ENCODE assay signal across 9 cellular contexts in genomic region chrX:85243155-85243554, GRCh38. TPM values are rescaled to one million over a fixed set of nuclear protein-coding genes. Genes with fewer than 3 reads are reported as not detected.
A peak's percentile ranks its signal among the peaks of the same experiment; 100 is the strongest.
DNase-seq lines count a peak whose midpoint lies in the region; ATAC-seq and TF ChIP-seq lines count a peak whose summit lies in the region.
"Had no signal": no experiment of that assay in that cellular context is flagged by ENCODE, and none has a peak within 500 bp of the region (broad histone marks: within the 10 kb centered on the region; RNA-seq: fewer than 3 reads in every experiment).

No MANE protein-coding gene starts in this region.

- no TSS peak for BruUV-seq in HCT116 (replicated peaks; lab: Mats Ljungman, UMichigan)

- peak overlapping the region; percentile 83 for H3K4me3 ChIP-seq in BE2C (ENCODE audit: low read depth, low read length)
- peak overlapping the region in 1 of 2 experiments; percentile 68; a peak in 2 of 4 replicates for H3K4me3 ChIP-seq in HCT116 (replicated peaks in 1 of 2; ENCODE audit: low read depth in 1 of 2, low read length in 2 of 2)
- peak overlapping the region; percentile 29 for H3K4me3 ChIP-seq in mesendoderm (ENCODE audit: low read length)

- WGBS in mesendoderm (ENCODE audit: extremely low coverage, insufficient coverage, low lambda C conversion rate), result no CpG with 5 or more reads among the region's 2 CpGs

- intact Hi-C loops in HCT116 (cut with micrococcal nuclease) (no loop called here), left ventricle myocardium superior (cut with micrococcal nuclease) (no loop called here)

- H3K27me3 ChIP-seq in BE2C (no peaks in the 10 kb centered on the region), HCT116 (ENCODE audit: insufficient read depth, low read length) (no peaks in the 10 kb centered on the region), mesendoderm (ENCODE audit: insufficient read depth, low read length, poor library complexity) (no peaks in the 10 kb centered on the region)

- H3K9me3 ChIP-seq in BE2C (no peaks in the 10 kb centered on the region), HCT116 (ENCODE audit: control insufficient read depth in 1 of 2, insufficient read depth in 1 of 2, low read depth in 1 of 2, low read length in 2 of 2) (no peaks in the 10 kb centered on the region)

- no peak overlapping the region for H4K8ac ChIP-seq in mesendoderm (ENCODE audit: low read depth, low read length)

- H3K9ac ChIP-seq in HCT116 (ENCODE audit: low read length), result no peak overlapping the region
- H3K9ac ChIP-seq in mesendoderm (ENCODE audit: low read length), result peak overlapping the region; percentile 59

- CTCF ChIA-PET in HCT116 (lab: Charles Lee), result no interaction called here

- no peaks in the 10 kb centered on the region for H3K79me1 ChIP-seq in mesendoderm (ENCODE audit: low read length)

- H3K4me3 Mint-ChIP-seq in activated naive CD8-positive, alpha-beta T cell treated with anti-CD3 and anti-CD28 coated beads, Interleukin-2, amount 10 ng/mL, durations not matched to agents 7 days and 5 days, result peak overlapping the region; percentile 49

- TF ChIP-seq CTCF in BE2C (IDR thresholded peaks at IDR 0.05; ENCODE audit: low read depth, low read length), result no peak
- no peak for TF ChIP-seq CTCF in HCT116 (IDR thresholded peaks at IDR 0.05 in 2 of 3, conservative IDR thresholded peaks at IDR 0.05 in 1 of 3; ENCODE audit: borderline replicate concordance in 1 of 3, insufficient read depth in 1 of 3, low read depth in 2 of 3, low read length in 2 of 3)

- TF ChIP-seq POLR2A in HCT116 (IDR thresholded peaks at IDR 0.05; ENCODE audit: borderline replicate concordance, extremely low read depth, insufficient read depth, insufficient read length), result no peak

- H3K36me3 ChIP-seq in BE2C (no peaks in the 10 kb centered on the region), HCT116 (ENCODE audit: control insufficient read depth in 1 of 2, insufficient read depth in 2 of 2, low read length in 2 of 2) (no peaks in the 10 kb centered on the region), mesendoderm (ENCODE audit: control insufficient read depth, insufficient read depth, low read length) (no peaks in the 10 kb centered on the region)

- no peaks in the 10 kb centered on the region for H3K4me1 ChIP-seq in BE2C
- H3K4me1 ChIP-seq in HCT116 (ENCODE audit: control insufficient read depth in 1 of 2, insufficient read depth in 2 of 2, low read length in 2 of 2), result no peaks in the 10 kb centered on the region
- H3K4me1 ChIP-seq in mesendoderm (ENCODE audit: control insufficient read depth, low read depth, low read length), result no peaks in the 10 kb centered on the region

- H3K9me3 Mint-ChIP-seq in activated naive CD8-positive, alpha-beta T cell treated with anti-CD3 and anti-CD28 coated beads, Interleukin-2, amount 10 ng/mL, durations not matched to agents 7 days and 5 days, result no peaks in the 10 kb centered on the region

- no peak overlapping the region for H3K18ac ChIP-seq in mesendoderm (ENCODE audit: low read length)

- no peak overlapping the region for H2BK5ac ChIP-seq in mesendoderm (ENCODE audit: low read length)

- no peak overlapping the region for H4K5ac ChIP-seq in mesendoderm (ENCODE audit: low read length)

- H3K79me2 ChIP-seq in HCT116 (ENCODE audit: insufficient read depth, low read length) (no peaks in the 10 kb centered on the region), mesendoderm (ENCODE audit: control insufficient read depth, insufficient read depth, low read length) (peaks cover 20% of the 10 kb centered on the region)

- H3K4me2 ChIP-seq in HCT116 (ENCODE audit: low read length), result peak overlapping the region; percentile 81
- peak overlapping the region; percentile 22 for H3K4me2 ChIP-seq in mesendoderm (ENCODE audit: low read length)

- H2BK120ac ChIP-seq in mesendoderm (ENCODE audit: low read depth, low read length), result no peak overlapping the region

- H3K9me2 ChIP-seq in HCT116 (ENCODE audit: insufficient read depth), result no peaks in the 10 kb centered on the region

- peak overlapping the region; percentile 61 for H2AFZ ChIP-seq in HCT116 (ENCODE audit: low read depth, low read length, poor library complexity, severe bottlenecking)

- H3K4ac ChIP-seq in mesendoderm (ENCODE audit: low read depth, low read length), result no peak overlapping the region

- H4K20me1 ChIP-seq in HCT116 (ENCODE audit: insufficient read depth), result no peaks in the 10 kb centered on the region

- no peaks in the 10 kb centered on the region for H3K36me3 Mint-ChIP-seq in activated naive CD8-positive, alpha-beta T cell treated with anti-CD3 and anti-CD28 coated beads, Interleukin-2, amount 10 ng/mL, durations not matched to agents 7 days and 5 days

- peak overlapping the region; percentile 58 for H3K56ac ChIP-seq in mesendoderm (ENCODE audit: low read length)

- RAD21 ChIA-PET in HCT116 (lab: Charles Lee; ENCODE audit: low non-redundant PET in 1 of 2, low total read pairs in 2 of 2, uncharacterized antibody in 2 of 2, unreplicated experiment in 2 of 2), result no interaction called here

- H3K27ac Mint-ChIP-seq in activated naive CD8-positive, alpha-beta T cell treated with anti-CD3 and anti-CD28 coated beads, Interleukin-2, amount 10 ng/mL, durations not matched to agents 7 days and 5 days, result no peak overlapping the region

- no peak overlapping the region for H2BK15ac ChIP-seq in mesendoderm (replicated peaks; ENCODE audit: low read depth)

- ATAC-seq in HCT116 (no peak), GM21825 (IDR thresholded peaks at IDR 0.05; ENCODE audit: unreplicated experiment) (no peak), GM21526 (IDR thresholded peaks at IDR 0.05; ENCODE audit: low FRiP score, unreplicated experiment) (no peak), left ventricle myocardium superior (no peak)
- no peak for ATAC-seq in activated naive CD8-positive, alpha-beta T cell treated with anti-CD3 and anti-CD28 coated beads, Interleukin-2, amount 10 ng/mL, durations not matched to agents 7 days and 5 days (ENCODE audit: low read depth)

- no peak overlapping the region for H3K23ac ChIP-seq in mesendoderm (ENCODE audit: low read length)

- POLR2A ChIA-PET in HCT116 (lab: Charles Lee), result no interaction called here
- POLR2A ChIA-PET in activated naive CD8-positive, alpha-beta T cell treated with anti-CD3 and anti-CD28 coated beads, Interleukin-2, amount 10 ng/mL, durations not matched to agents 7 days and 5 days (lab: Charles Lee), result no interaction called here

- DNase-seq in BE2C (no peak), HCT116 (ENCODE audit: low read depth, low spot score) (no peak), mesendoderm (peak; percentile 30), left ventricle myocardium superior (no peak)
- no peak for DNase-seq in activated naive CD8-positive, alpha-beta T cell treated with anti-CD3 and anti-CD28 coated beads, Interleukin-2, amount 10 ng/mL, durations not matched to agents 7 days and 5 days
- DNase-seq in stimulated activated CD4-positive, alpha-beta T cell treated with anti-CD3 and anti-CD28 coated beads, Interleukin-15, amount 100 ng/mL, for 24 hours, result no peak

- peaks cover 22% of the 10 kb centered on the region for H3K27me3 Mint-ChIP-seq in activated naive CD8-positive, alpha-beta T cell treated with anti-CD3 and anti-CD28 coated beads, Interleukin-2, amount 10 ng/mL, durations not matched to agents 7 days and 5 days

- peaks cover 6% of the 10 kb centered on the region for H3K4me1 Mint-ChIP-seq in activated naive CD8-positive, alpha-beta T cell treated with anti-CD3 and anti-CD28 coated beads, Interleukin-2, amount 10 ng/mL, durations not matched to agents 7 days and 5 days

- H3K27ac ChIP-seq in HCT116 (ENCODE audit: low read depth, low read length) (no peak overlapping the region), mesendoderm (ENCODE audit: low read depth, low read length) (no peak overlapping the region)

- H2AK5ac ChIP-seq in mesendoderm (ENCODE audit: low read length), result no peak overlapping the region

- no peak for TF ChIP-seq RAD21 in HCT116 (IDR thresholded peaks at IDR 0.05; ENCODE audit: low read depth)

TF ChIP-seq in HCT116, 20 proteins besides CTCF, POLR2A, EP300 and RAD21 (continues in another document):
- no peak for TF ChIP-seq SIN3A (IDR thresholded peaks at IDR 0.05; ENCODE audit: low read depth)
- TF ChIP-seq, protein P1, sequence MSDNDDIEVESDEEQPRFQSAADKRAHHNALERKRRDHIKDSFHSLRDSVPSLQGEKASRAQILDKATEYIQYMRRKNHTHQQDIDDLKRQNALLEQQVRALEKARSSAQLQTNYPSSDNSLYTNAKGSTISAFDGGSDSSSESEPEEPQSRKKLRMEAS (IDR thresholded peaks at IDR 0.05), result no peak
- TF ChIP-seq, protein P2, sequence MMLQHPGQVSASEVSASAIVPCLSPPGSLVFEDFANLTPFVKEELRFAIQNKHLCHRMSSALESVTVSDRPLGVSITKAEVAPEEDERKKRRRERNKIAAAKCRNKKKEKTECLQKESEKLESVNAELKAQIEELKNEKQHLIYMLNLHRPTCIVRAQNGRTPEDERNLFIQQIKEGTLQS (IDR thresholded peaks at IDR 0.05), result no peak
- TF ChIP-seq ZBTB33 (IDR thresholded peaks at IDR 0.05; ENCODE audit: extremely low read depth, insufficient replicate concordance, low read length), result no peak
- TF ChIP-seq POLR2AphosphoS5 (IDR thresholded peaks at IDR 0.05; ENCODE audit: low read depth, low read length), result no peak
- no peak for TF ChIP-seq EZH2phosphoT487 (IDR thresholded peaks at IDR 0.05; ENCODE audit: borderline replicate concordance)

RNA-seq across cellular contexts. Expression of gene SATL1, which starts 0.4 kb away (rescaled TPM):
- polyA plus RNA-seq in BE2C (2012; ENCODE audit: insufficient read depth, insufficient read length, low read depth), result 0.17 TPM
- total RNA-seq in HCT116 (2021; ENCODE audit: unreplicated experiment) (not detected), left ventricle myocardium superior (not detected)
- 0.01 TPM in 2 replicates for polyA plus RNA-seq in HCT116 (2012)
- not detected for total RNA-seq in activated naive CD8-positive, alpha-beta T cell treated with anti-CD3 and anti-CD28 coated beads, Interleukin-2, amount 10 ng/mL, durations not matched to agents 7 days and 5 days
- polyA plus RNA-seq in mesendoderm (2013, experiment 1 of 2), result 0.17 TPM
- 0.25 TPM for polyA plus RNA-seq in mesendoderm (2013, experiment 2 of 2)
- total RNA-seq: fibroblast of villous mesenchyme had no signal

RNA-seq across cellular contexts. Expression of gene ZNF711, which starts 0.6 kb away (rescaled TPM):
- 19.9 TPM for polyA plus RNA-seq in BE2C (2012; ENCODE audit: insufficient read depth, insufficient read length, low read depth)
- 6.1 TPM for total RNA-seq in HCT116 (2021; ENCODE audit: unreplicated experiment)
- polyA plus RNA-seq in HCT116 (2012), result 3.5 TPM in 2 replicates
- total RNA-seq in activated naive CD8-positive, alpha-beta T cell treated with anti-CD3 and anti-CD28 coated beads, Interleukin-2, amount 10 ng/mL, durations not matched to agents 7 days and 5 days, result under 1 TPM; 0.30 to 0.34 TPM
- 13.2 TPM for polyA plus RNA-seq in mesendoderm (2013, experiment 1 of 2)
- polyA plus RNA-seq in mesendoderm (2013, experiment 2 of 2), result 13.5 TPM
- 0.62 TPM for total RNA-seq in left ventricle myocardium superior
